ENCODE assay signal across 20 cellular contexts in genomic region chr15:56653787-56654186, GRCh38.
"Had no signal": no experiment of that assay in that cellular context is flagged by ENCODE, and none has a peak within 500 bp of the region (broad histone marks: within the 10 kb centered on the region; RNA-seq: fewer than 3 reads in every experiment).

No MANE protein-coding gene starts in this region.

- H3K36me3 ChIP-seq: ovary had no signal

- H3K4me3 ChIP-seq: body of pancreas, ovary, psoas muscle, SK-N-MC, spleen, tibial nerve had no signal

- DNase-seq: activated CD4-positive, alpha-beta memory T cell treated with anti-CD3 and anti-CD28 coated beads for 36 hours; activated CD4-positive, alpha-beta T cell treated with anti-CD3 and anti-CD28 coated beads for 36 hours; activated naive CD4-positive, alpha-beta T cell treated with Interleukin-2 at 50 U/mL for 16 hours; activated naive CD8-positive, alpha-beta T cell treated with anti-CD3 and anti-CD28 coated beads, Interleukin-2, amount 10 ng/mL, durations not matched to agents 7 days and 5 days; activated T-cell treated with anti-CD3 and anti-CD28 coated beads, Interleukin-2, amount 50 U/mL, for 24 hours; amygdala; body of pancreas; hypothalamus; left ventricle myocardium superior; naive thymus-derived CD8-positive, alpha-beta T cell; psoas muscle; spleen; stimulated activated naive B cell treated with anti-CD40 and anti-IgM and Interleukin-4, amounts not matched to agents 10 μg/mL and 1 μg/mL and 100 μg/mL, for 72 hours had no signal

- ATAC-seq: activated CD4-positive, alpha-beta T cell treated with anti-CD3 and anti-CD28 coated beads for 36 hours; body of pancreas; left ventricle myocardium superior; naive thymus-derived CD8-positive, alpha-beta T cell; stimulated activated naive B cell treated with anti-CD40 and anti-IgM and Interleukin-4, amounts not matched to agents 10 μg/mL and 1 μg/mL and 100 μg/mL, for 72 hours; WTC11 had no signal

- H3K4me1 ChIP-seq: body of pancreas, psoas muscle, spleen had no signal

- H3K9me3 ChIP-seq: body of pancreas, ovary, psoas muscle, spleen, tibial nerve had no signal

- FAIRE-seq: keratinocyte, TTC549, urothelium cell line had no signal

- H3K27ac ChIP-seq: body of pancreas, psoas muscle, SK-N-MC, spleen had no signal

- H3K27me3 ChIP-seq: body of pancreas, ovary, spleen, tibial nerve had no signal
